20 cellular contexts compared by ENCODE assay signal in genomic region chr17:37683454-37683984, GRCh38.
"Had no signal": no experiment of that assay in that cellular context is flagged by ENCODE, and none has a peak within 500 bp of the region (broad histone marks: within the 10 kb centered on the region; RNA-seq: fewer than 3 reads in every experiment).

No MANE protein-coding gene starts in this region.

- H3K4me1 ChIP-seq: adrenal gland, esophagus squamous epithelium, gastroesophageal sphincter, heart left ventricle, prostate gland, upper lobe of right lung had no signal

- H3K4me3 ChIP-seq: adrenal gland, dorsolateral prefrontal cortex, esophagus squamous epithelium, gastroesophageal sphincter, heart left ventricle, lung, prostate gland, upper lobe of right lung had no signal

- H3K4me1 Mint-ChIP-seq: activated CD4-positive, alpha-beta memory T cell treated with anti-CD3 and anti-CD28 coated beads, Interleukin-2, amount 10 ng/mL, durations not matched to agents 7 days and 5 days; central memory CD8-positive, alpha-beta T cell had no signal

- H3K9me3 ChIP-seq: adrenal gland, esophagus squamous epithelium, prostate gland, upper lobe of right lung had no signal

- DNase-seq: activated CD4-positive, alpha-beta memory T cell treated with anti-CD3 and anti-CD28 coated beads, Interleukin-2, amount 10 ng/mL, durations not matched to agents 7 days and 5 days; activated CD4-positive, alpha-beta T cell treated with anti-CD3 and anti-CD28 coated beads for 36 hours; activated gamma-delta T cell treated with Interleukin-2 at 50 U/mL for 16 hours; adrenal gland; dorsolateral prefrontal cortex; esophagus squamous epithelium; heart left ventricle; stimulated activated CD4-positive, alpha-beta T cell treated with anti-CD3 and anti-CD28 coated beads, Interleukin-4, amount 100 ng/mL, for 24 hours; stimulated activated naive CD4-positive, alpha-beta T cell treated with Interleukin-2 at 50 U/mL for 16 hours; T-helper 1 cell; upper lobe of right lung had no signal

- ATAC-seq: activated CD4-positive, alpha-beta T cell treated with anti-CD3 and anti-CD28 coated beads for 36 hours; gastroesophageal sphincter; heart left ventricle; upper lobe of right lung had no signal

- H3K4me3 Mint-ChIP-seq: activated CD4-positive, alpha-beta memory T cell treated with anti-CD3 and anti-CD28 coated beads, Interleukin-2, amount 10 ng/mL, durations not matched to agents 7 days and 5 days; activated CD4-positive, alpha-beta T cell treated with anti-CD3 and anti-CD28 coated beads for 36 hours; activated naive CD8-positive, alpha-beta T cell; activated T-helper 1 cell treated with anti-CD3 and anti-CD28 coated beads, Interleukin-12 subunit alpha, Interleukin-12 subunit beta, Interleukin-2, Interleukin-4 antibody, amounts not matched to agents 30 ng/mL and 10 ng/mL and 1 ng/mL, durations not matched to agents 14 hours and 24 hours and 36 hours; central memory CD8-positive, alpha-beta T cell had no signal

- H3K27me3 ChIP-seq: adrenal gland, upper lobe of right lung had no signal

- H3K36me3 Mint-ChIP-seq: activated naive CD8-positive, alpha-beta T cell had no signal

- H3K36me3 ChIP-seq: adrenal gland, esophagus squamous epithelium, gastroesophageal sphincter, heart left ventricle, prostate gland, upper lobe of right lung had no signal

- H3K9me3 Mint-ChIP-seq: activated CD4-positive, alpha-beta memory T cell treated with anti-CD3 and anti-CD28 coated beads, Interleukin-2, amount 10 ng/mL, durations not matched to agents 7 days and 5 days had no signal

- FAIRE-seq: astrocyte, colon, keratinocyte had no signal

- H3K27ac ChIP-seq: adrenal gland, dorsolateral prefrontal cortex, esophagus squamous epithelium, gastroesophageal sphincter, heart left ventricle, prostate gland, upper lobe of right lung had no signal

- H3K27ac Mint-ChIP-seq: activated CD4-positive, alpha-beta memory T cell treated with anti-CD3 and anti-CD28 coated beads, Interleukin-2, amount 10 ng/mL, durations not matched to agents 7 days and 5 days; activated CD4-positive, alpha-beta T cell treated with anti-CD3 and anti-CD28 coated beads for 36 hours; activated naive CD8-positive, alpha-beta T cell; activated T-helper 1 cell treated with anti-CD3 and anti-CD28 coated beads, Interleukin-12 subunit alpha, Interleukin-12 subunit beta, Interleukin-2, Interleukin-4 antibody, amounts not matched to agents 30 ng/mL and 10 ng/mL and 1 ng/mL, durations not matched to agents 14 hours and 24 hours and 36 hours had no signal
